Comparison of ENCODE assay signal across 1 cellular context in the genomic region with DNA sequence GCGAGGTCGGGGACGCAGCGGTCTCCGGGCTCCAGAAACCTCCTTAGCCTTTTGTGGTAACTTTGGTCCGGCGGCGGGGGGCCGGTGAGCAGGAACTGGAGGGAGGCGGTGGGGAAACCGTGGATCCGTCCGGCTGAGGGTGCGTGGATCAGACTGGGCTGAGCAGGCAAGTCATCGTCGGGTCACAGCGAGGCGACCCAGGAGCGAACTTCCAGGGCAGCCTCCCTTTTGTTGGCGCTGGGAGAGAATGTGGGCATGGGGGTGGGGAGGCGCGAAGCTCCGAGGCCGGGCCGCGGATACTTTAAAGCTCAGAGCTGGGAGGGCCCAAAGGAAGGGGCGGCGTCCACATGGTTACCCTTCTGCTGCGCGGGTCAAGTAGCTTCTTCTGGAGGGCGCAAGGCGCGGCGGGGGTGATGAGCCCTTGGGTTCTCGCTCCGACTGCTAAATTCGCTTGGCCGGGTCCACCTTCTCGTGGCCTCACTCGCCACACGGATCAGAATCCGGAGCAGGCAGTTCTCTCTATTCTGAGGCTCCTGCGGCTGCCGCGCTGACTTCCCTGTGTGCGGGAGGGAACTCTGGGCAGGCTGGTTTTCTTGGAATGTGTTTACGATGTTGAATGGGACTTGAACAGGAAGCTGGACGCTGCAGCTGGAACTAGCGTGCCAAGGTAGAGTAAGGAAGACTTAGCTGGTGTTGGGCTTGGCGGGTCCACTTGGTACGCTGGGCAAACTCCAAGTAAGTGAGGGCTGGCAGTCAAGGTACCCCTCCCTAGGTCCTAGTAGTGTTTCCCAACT.
TF ChIP-seq lines count a peak whose summit lies in the region.

No MANE protein-coding gene starts in this region.

TF ChIP-seq in K562, 482 proteins besides CTCF, POLR2A, EP300 and RAD21 (continued from another document and continues in another):
- TF ChIP-seq, protein P1, sequence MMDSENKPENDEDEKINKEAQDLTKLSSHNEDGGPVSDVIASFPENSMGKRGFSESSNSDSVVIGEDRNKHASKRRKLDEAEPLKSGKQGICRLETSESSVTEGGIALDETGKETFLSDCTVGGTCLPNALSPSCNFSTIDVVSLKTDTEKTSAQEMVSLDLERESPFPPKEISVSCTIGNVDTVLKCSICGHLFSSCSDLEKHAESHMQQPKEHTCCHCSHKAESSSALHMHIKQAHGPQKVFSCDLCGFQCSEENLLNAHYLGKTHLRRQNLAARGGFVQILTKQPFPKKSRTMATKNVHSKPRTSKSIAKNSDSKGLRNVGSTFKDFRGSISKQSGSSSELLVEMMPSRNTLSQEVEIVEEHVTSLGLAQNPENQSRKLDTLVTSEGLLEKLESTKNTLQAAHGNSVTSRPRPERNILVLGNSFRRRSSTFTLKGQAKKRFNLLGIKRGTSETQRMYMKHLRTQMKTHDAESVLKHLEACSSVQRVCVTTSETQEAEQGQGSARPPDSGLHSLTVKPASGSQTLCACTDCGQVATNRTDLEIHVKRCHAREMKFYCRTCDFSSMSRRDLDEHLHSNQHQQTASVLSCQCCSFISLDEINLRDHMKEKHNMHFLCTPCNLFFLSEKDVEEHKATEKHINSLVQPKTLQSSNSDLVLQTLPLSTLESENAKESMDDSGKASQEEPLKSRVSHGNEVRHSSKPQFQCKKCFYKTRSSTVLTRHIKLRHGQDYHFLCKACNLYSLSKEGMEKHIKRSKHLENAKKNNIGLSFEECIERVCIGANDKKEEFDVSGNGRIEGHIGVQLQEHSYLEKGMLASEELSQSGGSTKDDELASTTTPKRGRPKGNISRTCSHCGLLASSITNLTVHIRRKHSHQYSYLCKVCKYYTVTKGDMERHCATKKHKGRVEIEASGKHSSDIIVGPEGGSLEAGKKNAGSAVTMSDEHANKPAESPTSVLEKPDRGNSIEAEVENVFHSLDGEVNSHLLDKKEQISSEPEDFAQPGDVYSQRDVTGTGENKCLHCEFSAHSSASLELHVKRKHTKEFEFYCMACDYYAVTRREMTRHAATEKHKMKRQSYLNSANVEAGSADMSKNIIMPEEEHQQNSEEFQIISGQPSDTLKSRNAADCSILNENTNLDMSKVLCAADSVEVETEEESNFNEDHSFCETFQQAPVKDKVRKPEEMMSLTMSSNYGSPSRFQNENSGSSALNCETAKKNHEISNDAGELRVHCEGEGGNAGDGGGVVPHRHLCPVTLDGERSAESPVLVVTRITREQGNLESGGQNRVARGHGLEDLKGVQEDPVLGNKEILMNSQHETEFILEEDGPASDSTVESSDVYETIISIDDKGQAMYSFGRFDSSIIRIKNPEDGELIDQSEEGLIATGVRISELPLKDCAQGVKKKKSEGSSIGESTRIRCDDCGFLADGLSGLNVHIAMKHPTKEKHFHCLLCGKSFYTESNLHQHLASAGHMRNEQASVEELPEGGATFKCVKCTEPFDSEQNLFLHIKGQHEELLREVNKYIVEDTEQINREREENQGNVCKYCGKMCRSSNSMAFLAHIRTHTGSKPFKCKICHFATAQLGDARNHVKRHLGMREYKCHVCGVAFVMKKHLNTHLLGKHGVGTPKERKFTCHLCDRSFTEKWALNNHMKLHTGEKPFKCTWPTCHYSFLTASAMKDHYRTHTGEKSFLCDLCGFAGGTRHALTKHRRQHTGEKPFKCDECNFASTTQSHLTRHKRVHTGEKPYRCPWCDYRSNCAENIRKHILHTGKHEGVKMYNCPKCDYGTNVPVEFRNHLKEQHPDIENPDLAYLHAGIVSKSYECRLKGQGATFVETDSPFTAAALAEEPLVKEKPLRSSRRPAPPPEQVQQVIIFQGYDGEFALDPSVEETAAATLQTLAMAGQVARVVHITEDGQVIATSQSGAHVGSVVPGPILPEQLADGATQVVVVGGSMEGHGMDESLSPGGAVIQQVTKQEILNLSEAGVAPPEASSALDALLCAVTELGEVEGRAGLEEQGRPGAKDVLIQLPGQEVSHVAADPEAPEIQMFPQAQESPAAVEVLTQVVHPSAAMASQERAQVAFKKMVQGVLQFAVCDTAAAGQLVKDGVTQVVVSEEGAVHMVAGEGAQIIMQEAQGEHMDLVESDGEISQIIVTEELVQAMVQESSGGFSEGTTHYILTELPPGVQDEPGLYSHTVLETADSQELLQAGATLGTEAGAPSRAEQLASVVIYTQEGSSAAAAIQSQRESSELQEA (IDR thresholded peaks at IDR 0.05; ENCODE audit: low read depth), result no peak
- no peak for TF ChIP-seq ESRRB (CRISPR knock-in tag; IDR thresholded peaks at IDR 0.05; ENCODE audit: borderline replicate concordance)
- peak; percentile 39 for TF ChIP-seq POLR2B (IDR thresholded peaks at IDR 0.05; ENCODE audit: low read depth, partially characterized antibody)
- no peak for TF ChIP-seq PTBP1 (IDR thresholded peaks at IDR 0.05; ENCODE audit: low read depth, low read length)
- no peak for TF ChIP-seq SLC30A9 (CRISPR knock-in tag; IDR thresholded peaks at IDR 0.05)
- TF ChIP-seq NUFIP1 (IDR thresholded peaks at IDR 0.05; ENCODE audit: partially characterized antibody), result no peak
- no peak for TF ChIP-seq BACH1 (tag; IDR thresholded peaks at IDR 0.05)
- TF ChIP-seq, protein P2, sequence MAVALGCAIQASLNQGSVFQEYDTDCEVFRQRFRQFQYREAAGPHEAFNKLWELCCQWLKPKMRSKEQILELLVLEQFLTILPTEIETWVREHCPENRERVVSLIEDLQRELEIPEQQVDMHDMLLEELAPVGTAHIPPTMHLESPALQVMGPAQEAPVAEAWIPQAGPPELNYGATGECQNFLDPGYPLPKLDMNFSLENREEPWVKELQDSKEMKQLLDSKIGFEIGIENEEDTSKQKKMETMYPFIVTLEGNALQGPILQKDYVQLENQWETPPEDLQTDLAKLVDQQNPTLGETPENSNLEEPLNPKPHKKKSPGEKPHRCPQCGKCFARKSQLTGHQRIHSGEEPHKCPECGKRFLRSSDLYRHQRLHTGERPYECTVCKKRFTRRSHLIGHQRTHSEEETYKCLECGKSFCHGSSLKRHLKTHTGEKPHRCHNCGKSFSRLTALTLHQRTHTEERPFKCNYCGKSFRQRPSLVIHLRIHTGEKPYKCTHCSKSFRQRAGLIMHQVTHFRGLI (CRISPR knock-in tag; IDR thresholded peaks at IDR 0.05), result no peak
- peak; percentile 19; the same call in 1 of the 2 replicates for TF ChIP-seq CTBP1 (IDR thresholded peaks at IDR 0.05; ENCODE audit: borderline replicate concordance)
- TF ChIP-seq NFIX (CRISPR knock-in tag; IDR thresholded peaks at IDR 0.05; ENCODE audit: low read depth), result no peak
- TF ChIP-seq, protein P3, sequence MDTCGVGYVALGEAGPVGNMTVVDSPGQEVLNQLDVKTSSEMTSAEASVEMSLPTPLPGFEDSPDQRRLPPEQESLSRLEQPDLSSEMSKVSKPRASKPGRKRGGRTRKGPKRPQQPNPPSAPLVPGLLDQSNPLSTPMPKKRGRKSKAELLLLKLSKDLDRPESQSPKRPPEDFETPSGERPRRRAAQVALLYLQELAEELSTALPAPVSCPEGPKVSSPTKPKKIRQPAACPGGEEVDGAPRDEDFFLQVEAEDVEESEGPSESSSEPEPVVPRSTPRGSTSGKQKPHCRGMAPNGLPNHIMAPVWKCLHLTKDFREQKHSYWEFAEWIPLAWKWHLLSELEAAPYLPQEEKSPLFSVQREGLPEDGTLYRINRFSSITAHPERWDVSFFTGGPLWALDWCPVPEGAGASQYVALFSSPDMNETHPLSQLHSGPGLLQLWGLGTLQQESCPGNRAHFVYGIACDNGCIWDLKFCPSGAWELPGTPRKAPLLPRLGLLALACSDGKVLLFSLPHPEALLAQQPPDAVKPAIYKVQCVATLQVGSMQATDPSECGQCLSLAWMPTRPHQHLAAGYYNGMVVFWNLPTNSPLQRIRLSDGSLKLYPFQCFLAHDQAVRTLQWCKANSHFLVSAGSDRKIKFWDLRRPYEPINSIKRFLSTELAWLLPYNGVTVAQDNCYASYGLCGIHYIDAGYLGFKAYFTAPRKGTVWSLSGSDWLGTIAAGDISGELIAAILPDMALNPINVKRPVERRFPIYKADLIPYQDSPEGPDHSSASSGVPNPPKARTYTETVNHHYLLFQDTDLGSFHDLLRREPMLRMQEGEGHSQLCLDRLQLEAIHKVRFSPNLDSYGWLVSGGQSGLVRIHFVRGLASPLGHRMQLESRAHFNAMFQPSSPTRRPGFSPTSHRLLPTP (IDR thresholded peaks at IDR 0.05; ENCODE audit: borderline replicate concordance, extremely low read depth, insufficient read length), result no peak
- TF ChIP-seq, protein P4, sequence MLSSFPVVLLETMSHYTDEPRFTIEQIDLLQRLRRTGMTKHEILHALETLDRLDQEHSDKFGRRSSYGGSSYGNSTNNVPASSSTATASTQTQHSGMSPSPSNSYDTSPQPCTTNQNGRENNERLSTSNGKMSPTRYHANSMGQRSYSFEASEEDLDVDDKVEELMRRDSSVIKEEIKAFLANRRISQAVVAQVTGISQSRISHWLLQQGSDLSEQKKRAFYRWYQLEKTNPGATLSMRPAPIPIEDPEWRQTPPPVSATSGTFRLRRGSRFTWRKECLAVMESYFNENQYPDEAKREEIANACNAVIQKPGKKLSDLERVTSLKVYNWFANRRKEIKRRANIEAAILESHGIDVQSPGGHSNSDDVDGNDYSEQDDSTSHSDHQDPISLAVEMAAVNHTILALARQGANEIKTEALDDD (IDR thresholded peaks at IDR 0.05), result no peak
- TF ChIP-seq, protein P5, sequence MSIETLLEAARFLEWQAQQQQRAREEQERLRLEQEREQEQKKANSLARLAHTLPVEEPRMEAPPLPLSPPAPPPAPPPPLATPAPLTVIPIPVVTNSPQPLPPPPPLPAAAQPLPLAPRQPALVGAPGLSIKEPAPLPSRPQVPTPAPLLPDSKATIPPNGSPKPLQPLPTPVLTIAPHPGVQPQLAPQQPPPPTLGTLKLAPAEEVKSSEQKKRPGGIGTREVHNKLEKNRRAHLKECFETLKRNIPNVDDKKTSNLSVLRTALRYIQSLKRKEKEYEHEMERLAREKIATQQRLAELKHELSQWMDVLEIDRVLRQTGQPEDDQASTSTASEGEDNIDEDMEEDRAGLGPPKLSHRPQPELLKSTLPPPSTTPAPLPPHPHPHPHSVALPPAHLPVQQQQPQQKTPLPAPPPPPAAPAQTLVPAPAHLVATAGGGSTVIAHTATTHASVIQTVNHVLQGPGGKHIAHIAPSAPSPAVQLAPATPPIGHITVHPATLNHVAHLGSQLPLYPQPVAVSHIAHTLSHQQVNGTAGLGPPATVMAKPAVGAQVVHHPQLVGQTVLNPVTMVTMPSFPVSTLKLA (conservative IDR thresholded peaks at IDR 0.05), result peak; percentile 16 to 57; a peak in 2 of 4 replicates
- no peak for TF ChIP-seq IRF2 (CRISPR knock-in tag; IDR thresholded peaks at IDR 0.05)
- no peak for TF ChIP-seq FOXA3 (CRISPR knock-in tag; conservative IDR thresholded peaks at IDR 0.05 in 1 of 2, IDR thresholded peaks at IDR 0.05 in 1 of 2)
- no peak for TF ChIP-seq SAFB (IDR thresholded peaks at IDR 0.05; ENCODE audit: borderline replicate concordance, low read depth, low read length)
- no peak for TF ChIP-seq TSC22D4 (tag; IDR thresholded peaks at IDR 0.05)
- TF ChIP-seq, protein P6, sequence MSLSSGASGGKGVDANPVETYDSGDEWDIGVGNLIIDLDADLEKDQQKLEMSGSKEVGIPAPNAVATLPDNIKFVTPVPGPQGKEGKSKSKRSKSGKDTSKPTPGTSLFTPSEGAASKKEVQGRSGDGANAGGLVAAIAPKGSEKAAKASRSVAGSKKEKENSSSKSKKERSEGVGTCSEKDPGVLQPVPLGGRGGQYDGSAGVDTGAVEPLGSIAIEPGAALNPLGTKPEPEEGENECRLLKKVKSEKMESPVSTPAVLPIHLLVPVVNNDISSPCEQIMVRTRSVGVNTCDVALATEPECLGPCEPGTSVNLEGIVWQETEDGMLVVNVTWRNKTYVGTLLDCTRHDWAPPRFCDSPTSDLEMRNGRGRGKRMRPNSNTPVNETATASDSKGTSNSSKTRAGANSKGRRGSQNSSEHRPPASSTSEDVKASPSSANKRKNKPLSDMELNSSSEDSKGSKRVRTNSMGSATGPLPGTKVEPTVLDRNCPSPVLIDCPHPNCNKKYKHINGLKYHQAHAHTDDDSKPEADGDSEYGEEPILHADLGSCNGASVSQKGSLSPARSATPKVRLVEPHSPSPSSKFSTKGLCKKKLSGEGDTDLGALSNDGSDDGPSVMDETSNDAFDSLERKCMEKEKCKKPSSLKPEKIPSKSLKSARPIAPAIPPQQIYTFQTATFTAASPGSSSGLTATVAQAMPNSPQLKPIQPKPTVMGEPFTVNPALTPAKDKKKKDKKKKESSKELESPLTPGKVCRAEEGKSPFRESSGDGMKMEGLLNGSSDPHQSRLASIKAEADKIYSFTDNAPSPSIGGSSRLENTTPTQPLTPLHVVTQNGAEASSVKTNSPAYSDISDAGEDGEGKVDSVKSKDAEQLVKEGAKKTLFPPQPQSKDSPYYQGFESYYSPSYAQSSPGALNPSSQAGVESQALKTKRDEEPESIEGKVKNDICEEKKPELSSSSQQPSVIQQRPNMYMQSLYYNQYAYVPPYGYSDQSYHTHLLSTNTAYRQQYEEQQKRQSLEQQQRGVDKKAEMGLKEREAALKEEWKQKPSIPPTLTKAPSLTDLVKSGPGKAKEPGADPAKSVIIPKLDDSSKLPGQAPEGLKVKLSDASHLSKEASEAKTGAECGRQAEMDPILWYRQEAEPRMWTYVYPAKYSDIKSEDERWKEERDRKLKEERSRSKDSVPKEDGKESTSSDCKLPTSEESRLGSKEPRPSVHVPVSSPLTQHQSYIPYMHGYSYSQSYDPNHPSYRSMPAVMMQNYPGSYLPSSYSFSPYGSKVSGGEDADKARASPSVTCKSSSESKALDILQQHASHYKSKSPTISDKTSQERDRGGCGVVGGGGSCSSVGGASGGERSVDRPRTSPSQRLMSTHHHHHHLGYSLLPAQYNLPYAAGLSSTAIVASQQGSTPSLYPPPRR (CRISPR knock-in tag; IDR thresholded peaks at IDR 0.05; ENCODE audit: borderline replicate concordance), result no peak
- TF ChIP-seq NFRKB (IDR thresholded peaks at IDR 0.05; ENCODE audit: low read depth), result no peak
- TF ChIP-seq, protein P7, sequence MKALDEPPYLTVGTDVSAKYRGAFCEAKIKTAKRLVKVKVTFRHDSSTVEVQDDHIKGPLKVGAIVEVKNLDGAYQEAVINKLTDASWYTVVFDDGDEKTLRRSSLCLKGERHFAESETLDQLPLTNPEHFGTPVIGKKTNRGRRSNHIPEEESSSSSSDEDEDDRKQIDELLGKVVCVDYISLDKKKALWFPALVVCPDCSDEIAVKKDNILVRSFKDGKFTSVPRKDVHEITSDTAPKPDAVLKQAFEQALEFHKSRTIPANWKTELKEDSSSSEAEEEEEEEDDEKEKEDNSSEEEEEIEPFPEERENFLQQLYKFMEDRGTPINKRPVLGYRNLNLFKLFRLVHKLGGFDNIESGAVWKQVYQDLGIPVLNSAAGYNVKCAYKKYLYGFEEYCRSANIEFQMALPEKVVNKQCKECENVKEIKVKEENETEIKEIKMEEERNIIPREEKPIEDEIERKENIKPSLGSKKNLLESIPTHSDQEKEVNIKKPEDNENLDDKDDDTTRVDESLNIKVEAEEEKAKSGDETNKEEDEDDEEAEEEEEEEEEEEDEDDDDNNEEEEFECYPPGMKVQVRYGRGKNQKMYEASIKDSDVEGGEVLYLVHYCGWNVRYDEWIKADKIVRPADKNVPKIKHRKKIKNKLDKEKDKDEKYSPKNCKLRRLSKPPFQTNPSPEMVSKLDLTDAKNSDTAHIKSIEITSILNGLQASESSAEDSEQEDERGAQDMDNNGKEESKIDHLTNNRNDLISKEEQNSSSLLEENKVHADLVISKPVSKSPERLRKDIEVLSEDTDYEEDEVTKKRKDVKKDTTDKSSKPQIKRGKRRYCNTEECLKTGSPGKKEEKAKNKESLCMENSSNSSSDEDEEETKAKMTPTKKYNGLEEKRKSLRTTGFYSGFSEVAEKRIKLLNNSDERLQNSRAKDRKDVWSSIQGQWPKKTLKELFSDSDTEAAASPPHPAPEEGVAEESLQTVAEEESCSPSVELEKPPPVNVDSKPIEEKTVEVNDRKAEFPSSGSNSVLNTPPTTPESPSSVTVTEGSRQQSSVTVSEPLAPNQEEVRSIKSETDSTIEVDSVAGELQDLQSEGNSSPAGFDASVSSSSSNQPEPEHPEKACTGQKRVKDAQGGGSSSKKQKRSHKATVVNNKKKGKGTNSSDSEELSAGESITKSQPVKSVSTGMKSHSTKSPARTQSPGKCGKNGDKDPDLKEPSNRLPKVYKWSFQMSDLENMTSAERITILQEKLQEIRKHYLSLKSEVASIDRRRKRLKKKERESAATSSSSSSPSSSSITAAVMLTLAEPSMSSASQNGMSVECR (CRISPR knock-in tag; IDR thresholded peaks at IDR 0.05), result no peak
- TF ChIP-seq HNRNPL (IDR thresholded peaks at IDR 0.05; ENCODE audit: low read depth, low read length), result no peak
- no peak for TF ChIP-seq YBX1 (IDR thresholded peaks at IDR 0.05)
- TF ChIP-seq MTA3 (IDR thresholded peaks at IDR 0.05; ENCODE audit: borderline replicate concordance), result no peak
- peak; percentile 67 for TF ChIP-seq CHD1 (IDR thresholded peaks at IDR 0.05; ENCODE audit: low read length)
